ENCODE assay signal across 8 cellular contexts in the genomic region with DNA sequence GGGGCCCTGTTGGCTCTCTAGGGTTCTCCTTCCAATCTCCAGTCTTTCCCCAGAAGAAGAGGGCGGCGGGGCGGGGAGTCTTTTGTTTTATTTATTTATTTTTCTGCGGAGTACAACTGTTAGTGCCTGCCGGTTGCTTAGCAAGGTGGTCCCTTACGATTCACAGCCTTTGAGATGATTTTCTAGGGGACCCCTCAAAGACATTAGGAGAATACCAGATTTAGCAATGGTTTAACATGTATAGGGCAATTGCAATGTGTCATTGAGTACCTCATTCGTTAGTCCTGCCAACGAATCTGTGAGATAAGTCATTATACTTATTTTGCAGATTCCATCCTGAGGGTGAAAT. TPM values are rescaled to one million over a fixed set of nuclear protein-coding genes. Genes with fewer than 3 reads are reported as not detected.
DNase-seq lines count a peak whose midpoint lies in the region; ATAC-seq, FAIRE-seq and TF ChIP-seq lines count a peak whose summit lies in the region.

No MANE protein-coding gene starts in this region.

- FAIRE-seq in H54 (lab: Jason Lieb, UNC) = no peak

- TF ChIP-seq POLR2A in H54 (IDR thresholded peaks at IDR 0.05; ENCODE audit: low read depth, low read length) = no peak

- H3K9ac ChIP-seq in Loucy (ENCODE audit: low read depth, low read length, poor library complexity, severe bottlenecking) = peak overlapping the region; percentile 99

- no peaks in the 10 kb centered on the region for H3K9me3 ChIP-seq in Caco-2
- no peaks in the 10 kb centered on the region for H3K9me3 ChIP-seq in Loucy (ENCODE audit: insufficient read depth, low read depth, low read length)

- H3K4me1 Mint-ChIP-seq in Caco-2 (ENCODE audit: low read depth, unreplicated experiment) (peaks cover 37% of the 10 kb centered on the region), osteocyte (ENCODE audit: unreplicated experiment) (peaks cover 23% of the 10 kb centered on the region)
- peaks cover 16 to 30% of the 10 kb centered on the region in 2 donors for H3K4me1 Mint-ChIP-seq in effector memory CD8-positive, alpha-beta T cell (ENCODE audit: low read depth in 2 of 2)

- intact Hi-C loops in Caco-2 (cut with micrococcal nuclease; ENCODE audit: unreplicated experiment) = loop anchor here (5.0 kb wide), 1 partner anchor 259 kb away; no protein-coding TSS in a partner anchor

- H3K36me3 ChIP-seq in Caco-2 (ENCODE audit: control insufficient read depth, insufficient read depth, low read length) (peaks cover 5% of the 10 kb centered on the region; the same call in 1 of the 2 replicates), Loucy (ENCODE audit: insufficient read depth, low read length) (peaks cover 27% of the 10 kb centered on the region; the same call in 1 of the 2 replicates)

- no peaks in the 10 kb centered on the region for H3K27me3 Mint-ChIP-seq in Caco-2 (ENCODE audit: insufficient read depth, unreplicated experiment)
- no peaks in the 10 kb centered on the region for H3K27me3 Mint-ChIP-seq in effector memory CD8-positive, alpha-beta T cell
- H3K27me3 Mint-ChIP-seq in osteocyte (ENCODE audit: unreplicated experiment) = peaks cover 11% of the 10 kb centered on the region

- peak overlapping the region; percentile 97 for H3K27ac Mint-ChIP-seq in Caco-2 (ENCODE audit: unreplicated experiment)
- H3K27ac Mint-ChIP-seq in effector memory CD8-positive, alpha-beta T cell = peak overlapping the region; percentile 90 to 91
- peak overlapping the region; percentile 80 for H3K27ac Mint-ChIP-seq in osteocyte (ENCODE audit: unreplicated experiment)

- no TSS peak for BruUV-seq in Caco-2 (replicated peaks; lab: Mats Ljungman, UMichigan)

- peaks cover 27% of the 10 kb centered on the region for H3K4me1 ChIP-seq in Caco-2
- peaks cover 55% of the 10 kb centered on the region for H3K4me1 ChIP-seq in Loucy (ENCODE audit: insufficient read depth, low read length, poor library complexity, severe bottlenecking)

- POLR2A ChIA-PET in Caco-2 (lab: Charles Lee) = interaction anchor here (0.5 to 1.4 kb wide), 5 partner anchors 10 to 261 kb away, joined by 3 to 6 read pairs (median 4); a partner anchor contains a TSS

- peak overlapping the region; percentile 87 for H2AFZ ChIP-seq in Loucy (ENCODE audit: low read length)

- H3K4me3 Mint-ChIP-seq in Caco-2 (ENCODE audit: unreplicated experiment) (peak overlapping the region; percentile 96), osteocyte (ENCODE audit: unreplicated experiment) (peak overlapping the region; percentile 88)
- H3K4me3 Mint-ChIP-seq in effector memory CD8-positive, alpha-beta T cell = peak overlapping the region; percentile 91 to 95

- no peaks in the 10 kb centered on the region for H3F3A ChIP-seq in Loucy (ENCODE audit: low read depth)

- no peak for TF ChIP-seq CTCF in Caco-2 (IDR thresholded peaks at IDR 0.05; ENCODE audit: insufficient read depth in 1 of 2, low read depth in 1 of 2, low read length in 1 of 2, severe bottlenecking in 1 of 2, unreplicated experiment in 1 of 2)
- no peak for TF ChIP-seq CTCF in Loucy (conservative IDR thresholded peaks at IDR 0.05; ENCODE audit: low read length)
- TF ChIP-seq CTCF in osteocyte (IDR thresholded peaks at IDR 0.05) = no peak

- H3K27me3 ChIP-seq in Caco-2 (replicated peaks; ENCODE audit: control insufficient read depth, insufficient read depth, low read length) = no peaks in the 10 kb centered on the region
- no peaks in the 10 kb centered on the region for H3K27me3 ChIP-seq in Loucy (ENCODE audit: insufficient read depth, low read length, poor library complexity, severe bottlenecking)

- peaks cover 9% of the 10 kb centered on the region for H4K20me1 ChIP-seq in Loucy (ENCODE audit: insufficient read depth, low read length, poor library complexity, severe bottlenecking)

- CTCF ChIA-PET in Caco-2 (lab: Charles Lee) = interaction anchor here (0.6 to 2.0 kb wide), 7 partner anchors 12 to 195 kb away, joined by 3 to 13 read pairs (median 4); a partner anchor contains a TSS

- H3K9me2 ChIP-seq in Loucy (replicated peaks; ENCODE audit: low read depth, low read length) = no peaks in the 10 kb centered on the region

- H3K9me3 Mint-ChIP-seq in Caco-2 (ENCODE audit: unreplicated experiment) (no peaks in the 10 kb centered on the region), osteocyte (ENCODE audit: unreplicated experiment) (peaks cover 4% of the 10 kb centered on the region)
- no peaks in the 10 kb centered on the region for H3K9me3 Mint-ChIP-seq in effector memory CD8-positive, alpha-beta T cell

- H3K36me3 Mint-ChIP-seq in Caco-2 (ENCODE audit: insufficient read depth, unreplicated experiment) (peaks cover 61% of the 10 kb centered on the region), osteocyte (ENCODE audit: unreplicated experiment) (peaks cover 19% of the 10 kb centered on the region)
- H3K36me3 Mint-ChIP-seq in effector memory CD8-positive, alpha-beta T cell (ENCODE audit: insufficient read depth) = peaks cover 17% of the 10 kb centered on the region

- DNase-seq in Caco-2 = no peak
- no peak for DNase-seq in effector memory CD8-positive, alpha-beta T cell
- no peak for DNase-seq in osteocyte (ENCODE audit: extremely low spot score, unreplicated experiment)
- DNase-seq in H54 (ENCODE audit: insufficient read length, low spot score) = no peak
- DNase-seq in stimulated activated CD4-positive, alpha-beta T cell treated with anti-CD3 and anti-CD28 coated beads, Interleukin-12 subunit alpha, Interleukin-12 subunit beta, amount 100 ng/mL, for 4 hours = no peak
- DNase-seq in EL = no peak

- peak overlapping the region; percentile 86 for H3K4me2 ChIP-seq in Loucy (ENCODE audit: low read depth, low read length, poor library complexity, severe bottlenecking)

- H3K79me2 ChIP-seq in Loucy (ENCODE audit: insufficient read depth, low read length) = peaks cover 40% of the 10 kb centered on the region

- ATAC-seq in effector memory CD8-positive, alpha-beta T cell (replicated peaks) = no peak
- ATAC-seq in GM21515 (IDR thresholded peaks at IDR 0.05; ENCODE audit: unreplicated experiment) = no peak

- H3K4me3 ChIP-seq in Caco-2 (ENCODE audit: low read depth, low read length) (peak overlapping the region; percentile 83), Loucy (ENCODE audit: low read length, poor library complexity, severe bottlenecking) (peak overlapping the region; percentile 100)

RNA-seq across cellular contexts. Expression of a gene that starts 0.3 kb away (rescaled TPM):
- 61.6 and 66.0 TPM in 2 replicates for total RNA-seq in Caco-2 (2022)
- 36.5 and 42.0 TPM in 2 replicates for total RNA-seq in osteocyte

RNA-seq across cellular contexts. Expression of a gene that starts 34.4 kb away (rescaled TPM):
- total RNA-seq in Caco-2 (2022) = not detected in 2 replicates
- total RNA-seq in osteocyte = not detected in 2 replicates

RNA-seq across cellular contexts. Expression of a gene that starts 55.4 kb away (rescaled TPM):
- not detected in 2 replicates for total RNA-seq in Caco-2 (2022)
- total RNA-seq in osteocyte = not detected in 2 replicates

RNA-seq across cellular contexts. Expression of a gene that starts 55.7 kb away (rescaled TPM):
- total RNA-seq in Caco-2 (2022) (178 and 181 TPM in 2 replicates), osteocyte (16.5 and 17.8 TPM in 2 replicates)
